10 cellular contexts compared by ENCODE assay signal in genomic region chr6:151376440-151376839, GRCh38. TPM values are rescaled to one million over a fixed set of nuclear protein-coding genes. Genes with fewer than 3 reads are reported as not detected.
DNase-seq lines count a peak whose midpoint lies in the region; ATAC-seq and TF ChIP-seq lines count a peak whose summit lies in the region.
"Had no signal": no experiment of that assay in that cellular context is flagged by ENCODE, and none has a peak within 500 bp of the region (broad histone marks: within the 10 kb centered on the region; RNA-seq: fewer than 3 reads in every experiment).

No MANE protein-coding gene starts in this region.

- H3K4me3 Mint-ChIP-seq in activated T-cell treated with anti-CD3 and anti-CD28 coated beads, Interleukin-2, amount 50 U/mL, for 24 hours, result no peak overlapping the region
- H3K4me3 Mint-ChIP-seq in IgD-negative memory B cell (peak overlapping the region in 3 of 4 donors; percentile 49 to 88 (median 69)), osteocyte (ENCODE audit: unreplicated experiment) (no peak overlapping the region)
- peak overlapping the region; percentile 60 for H3K4me3 Mint-ChIP-seq in activated naive CD8-positive, alpha-beta T cell treated with anti-CD3 and anti-CD28 coated beads, Interleukin-2, amount 10 ng/mL, durations not matched to agents 7 days and 5 days
- H3K4me3 Mint-ChIP-seq: mesothelial cell of epicardium had no signal

- peaks cover 82% of the 10 kb centered on the region for H3K4me1 Mint-ChIP-seq in activated T-cell treated with anti-CD3 and anti-CD28 coated beads, Interleukin-2, amount 50 U/mL, for 24 hours (ENCODE audit: low read depth)
- peaks cover 40 to 59% (median 55%) of the 10 kb centered on the region in 3 donors for H3K4me1 Mint-ChIP-seq in IgD-negative memory B cell
- peaks cover 70% of the 10 kb centered on the region for H3K4me1 Mint-ChIP-seq in activated naive CD8-positive, alpha-beta T cell treated with anti-CD3 and anti-CD28 coated beads, Interleukin-2, amount 10 ng/mL, durations not matched to agents 7 days and 5 days
- H3K4me1 Mint-ChIP-seq in osteocyte (ENCODE audit: unreplicated experiment), result peaks cover 65% of the 10 kb centered on the region

- no peaks in the 10 kb centered on the region for H3K9me3 Mint-ChIP-seq in activated T-cell treated with anti-CD3 and anti-CD28 coated beads, Interleukin-2, amount 50 U/mL, for 24 hours
- no peaks in the 10 kb centered on the region for H3K9me3 Mint-ChIP-seq in IgD-negative memory B cell
- no peaks in the 10 kb centered on the region for H3K9me3 Mint-ChIP-seq in activated naive CD8-positive, alpha-beta T cell treated with anti-CD3 and anti-CD28 coated beads, Interleukin-2, amount 10 ng/mL, durations not matched to agents 7 days and 5 days
- peaks cover 6% of the 10 kb centered on the region for H3K9me3 Mint-ChIP-seq in osteocyte (ENCODE audit: unreplicated experiment)

- peak overlapping the region; percentile 55 for H3K27ac Mint-ChIP-seq in activated T-cell treated with anti-CD3 and anti-CD28 coated beads, Interleukin-2, amount 50 U/mL, for 24 hours
- H3K27ac Mint-ChIP-seq in IgD-negative memory B cell (peak overlapping the region in 1 of 3 donors; percentile 32), osteocyte (ENCODE audit: unreplicated experiment) (peak overlapping the region; percentile 39)
- peak overlapping the region; percentile 66 for H3K27ac Mint-ChIP-seq in activated naive CD8-positive, alpha-beta T cell treated with anti-CD3 and anti-CD28 coated beads, Interleukin-2, amount 10 ng/mL, durations not matched to agents 7 days and 5 days

- TF ChIP-seq CTCF in osteocyte (IDR thresholded peaks at IDR 0.05), result peak; percentile 11

- no peaks in the 10 kb centered on the region for H3K27me3 Mint-ChIP-seq in activated T-cell treated with anti-CD3 and anti-CD28 coated beads, Interleukin-2, amount 50 U/mL, for 24 hours
- H3K27me3 Mint-ChIP-seq in IgD-negative memory B cell (peaks cover 4% of the 10 kb centered on the region), osteocyte (ENCODE audit: unreplicated experiment) (no peaks in the 10 kb centered on the region)
- no peaks in the 10 kb centered on the region for H3K27me3 Mint-ChIP-seq in activated naive CD8-positive, alpha-beta T cell treated with anti-CD3 and anti-CD28 coated beads, Interleukin-2, amount 10 ng/mL, durations not matched to agents 7 days and 5 days

- no peak for DNase-seq in activated T-cell treated with anti-CD3 and anti-CD28 coated beads, Interleukin-2, amount 50 U/mL, for 24 hours
- DNase-seq in activated T-cell treated with anti-CD3 and anti-CD28 coated beads, Interleukin-2, amount 50 U/mL, for 1 hour, result no peak
- DNase-seq in activated naive CD8-positive, alpha-beta T cell treated with anti-CD3 and anti-CD28 coated beads, Interleukin-2, amount 10 ng/mL, durations not matched to agents 7 days and 5 days, result no peak
- no peak for DNase-seq in osteocyte (ENCODE audit: extremely low spot score, unreplicated experiment)
- DNase-seq in OCI-M2 (lab: John Stamatoyannopoulos, UW; ENCODE audit: unreplicated experiment), result no peak
- no peak for DNase-seq in nucleus accumbens (lab: John Stamatoyannopoulos, UW)
- no peak for DNase-seq in NCI-H2081 (lab: John Stamatoyannopoulos, UW)
- DNase-seq: effector CD4-positive, alpha-beta T cell had no signal

- no peak for ATAC-seq in activated naive CD8-positive, alpha-beta T cell treated with anti-CD3 and anti-CD28 coated beads, Interleukin-2, amount 10 ng/mL, durations not matched to agents 7 days and 5 days (ENCODE audit: low read depth)

- peaks cover 42% of the 10 kb centered on the region for H3K36me3 Mint-ChIP-seq in activated T-cell treated with anti-CD3 and anti-CD28 coated beads, Interleukin-2, amount 50 U/mL, for 24 hours (ENCODE audit: low read depth)
- H3K36me3 Mint-ChIP-seq in IgD-negative memory B cell (peaks cover 16% of the 10 kb centered on the region), osteocyte (ENCODE audit: unreplicated experiment) (peaks cover 6% of the 10 kb centered on the region)
- H3K36me3 Mint-ChIP-seq in activated naive CD8-positive, alpha-beta T cell treated with anti-CD3 and anti-CD28 coated beads, Interleukin-2, amount 10 ng/mL, durations not matched to agents 7 days and 5 days, result peaks cover 17% of the 10 kb centered on the region

- POLR2A ChIA-PET in activated naive CD8-positive, alpha-beta T cell treated with anti-CD3 and anti-CD28 coated beads, Interleukin-2, amount 10 ng/mL, durations not matched to agents 7 days and 5 days (lab: Charles Lee), result interaction anchor here (1.0 to 11.9 kb wide), 2 partner anchors 13 to 16 kb away, joined by 3 to 147 read pairs; partner anchors contain the start of gene ZBTB2

RNA-seq across cellular contexts. Expression of gene ZBTB2, which starts 14.9 kb away (rescaled TPM):
- polyA plus RNA-seq in IgD-negative memory B cell, result 20.5 TPM
- 10 to 100 TPM; 28.5 to 28.9 TPM for total RNA-seq in activated naive CD8-positive, alpha-beta T cell treated with anti-CD3 and anti-CD28 coated beads, Interleukin-2, amount 10 ng/mL, durations not matched to agents 7 days and 5 days
- 12.3 and 12.6 TPM in 2 replicates for total RNA-seq in osteocyte

Comparison
In these comparisons a context has a peak if more than half of its experiments do, and no peak if none do; other contexts are left out.
1. H3K4me3 Mint-ChIP-seq: peak in IgD-negative memory B cell (3 of 4) and activated naive CD8-positive, alpha-beta T cell treated with anti-CD3 and anti-CD28 coated beads, Interleukin-2, amount 10 ng/mL, durations not matched to agents 7 days and 5 days (single experiment); none in activated T-cell treated with anti-CD3 and anti-CD28 coated beads, Interleukin-2, amount 50 U/mL, for 24 hours (single experiment) and osteocyte (single experiment).